19 cellular contexts compared by ENCODE assay signal in the genomic region with DNA sequence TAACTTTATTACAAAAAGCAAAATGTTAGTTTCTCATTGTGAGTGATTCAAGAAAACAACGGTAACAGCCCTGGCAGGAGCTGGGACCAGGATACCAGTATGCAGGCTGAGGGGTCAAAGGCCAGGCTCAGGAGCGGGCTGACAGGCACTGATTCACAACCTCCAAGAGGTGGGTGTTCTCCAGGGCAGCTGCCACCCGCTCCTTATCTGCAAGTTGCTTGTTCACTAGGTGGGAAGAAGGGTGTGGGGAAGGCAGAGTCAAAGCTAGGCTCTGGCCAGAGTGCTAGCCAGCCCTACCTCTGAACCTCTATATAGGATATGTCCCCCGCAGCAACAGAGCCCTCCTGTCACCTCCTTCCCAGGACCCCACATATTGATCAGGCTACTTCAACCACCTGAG. TPM values are rescaled to one million over a fixed set of nuclear protein-coding genes. Genes with fewer than 3 reads are reported as not detected.
DNase-seq lines count a peak whose midpoint lies in the region; ATAC-seq and TF ChIP-seq lines count a peak whose summit lies in the region.
"Had no signal": no experiment of that assay in that cellular context is flagged by ENCODE, and none has a peak within 500 bp of the region (broad histone marks: within the 10 kb centered on the region; RNA-seq: fewer than 3 reads in every experiment).

No MANE protein-coding gene starts in this region.

- H3K27ac Mint-ChIP-seq in T-helper 2 cell treated with Interferon-gamma antibody and Interleukin-4, amounts not matched to agents 5 μg/mL and 100 μg/mL, for 36 hours, result no peak overlapping the region
- H3K27ac Mint-ChIP-seq in IgD-negative memory B cell (peak overlapping the region; percentile 67 to 97 (median 92)), brain (peak overlapping the region in 4 of 5 experiments; percentile 96 to 98 (median 98)), neural progenitor cell (no peak overlapping the region)

- H3K9me3 Mint-ChIP-seq in T-helper 2 cell treated with Interferon-gamma antibody and Interleukin-4, amounts not matched to agents 5 μg/mL and 100 μg/mL, for 36 hours, result no peaks in the 10 kb centered on the region
- no peaks in the 10 kb centered on the region for H3K9me3 Mint-ChIP-seq in IgD-negative memory B cell
- H3K9me3 Mint-ChIP-seq in brain, result no peaks in the 10 kb centered on the region
- H3K9me3 Mint-ChIP-seq in neural progenitor cell, result no peaks in the 10 kb centered on the region

- ATAC-seq in HG03469 (IDR thresholded peaks at IDR 0.05; ENCODE audit: unreplicated experiment), result no peak

- H3K36me3 Mint-ChIP-seq in T-helper 2 cell treated with Interferon-gamma antibody and Interleukin-4, amounts not matched to agents 5 μg/mL and 100 μg/mL, for 36 hours (ENCODE audit: low read depth), result peaks cover 30% of the 10 kb centered on the region
- peaks cover 8% of the 10 kb centered on the region for H3K36me3 Mint-ChIP-seq in IgD-negative memory B cell
- H3K36me3 Mint-ChIP-seq in brain, result peaks cover 29% of the 10 kb centered on the region
- H3K36me3 Mint-ChIP-seq in neural progenitor cell, result peaks cover 4% of the 10 kb centered on the region

- no peak overlapping the region for H3K4me2 ChIP-seq in neural progenitor cell

- H3K9me3 ChIP-seq in neural progenitor cell (ENCODE audit: low read depth), result no peaks in the 10 kb centered on the region
- H3K9me3 ChIP-seq: neutrophil, sigmoid colon, SJSA1 had no signal

- H3K36me3 ChIP-seq in neural progenitor cell, result no peaks in the 10 kb centered on the region

- H3K79me2 ChIP-seq in neural progenitor cell (ENCODE audit: low read depth), result peaks cover 9% of the 10 kb centered on the region

- peak overlapping the region; percentile 95 for H3K4me3 Mint-ChIP-seq in T-helper 2 cell treated with Interferon-gamma antibody and Interleukin-4, amounts not matched to agents 5 μg/mL and 100 μg/mL, for 36 hours
- H3K4me3 Mint-ChIP-seq in IgD-negative memory B cell, result peak overlapping the region in 3 of 4 donors; percentile 52 to 98 (median 97)
- peak overlapping the region; percentile 95 to 99 (median 99) for H3K4me3 Mint-ChIP-seq in brain
- H3K4me3 Mint-ChIP-seq in neural progenitor cell, result peak overlapping the region; percentile 64

- H3K4me3 ChIP-seq in neural progenitor cell, result no peak overlapping the region
- H3K4me3 ChIP-seq: sigmoid colon, SJSA1 had no signal

- no peaks in the 10 kb centered on the region for H3K27me3 Mint-ChIP-seq in T-helper 2 cell treated with Interferon-gamma antibody and Interleukin-4, amounts not matched to agents 5 μg/mL and 100 μg/mL, for 36 hours (ENCODE audit: low read depth)
- no peaks in the 10 kb centered on the region for H3K27me3 Mint-ChIP-seq in IgD-negative memory B cell
- peaks cover 19% of the 10 kb centered on the region for H3K27me3 Mint-ChIP-seq in brain
- peaks cover 8% of the 10 kb centered on the region for H3K27me3 Mint-ChIP-seq in neural progenitor cell (ENCODE audit: insufficient read depth, low read depth)

- no peak overlapping the region for H3K27ac ChIP-seq in neural progenitor cell
- H3K27ac ChIP-seq: neutrophil, SJSA1 had no signal

- CTCF ChIA-PET in HEK293T (lab: Yijun Ruan, JAX), result interaction anchor here (0.6 kb wide), 1 partner anchor 35 kb away, joined by 4 read pairs; no protein-coding TSS in a partner anchor

- DNase-seq in T-helper 2 cell treated with Interferon-gamma antibody and Interleukin-4, amounts not matched to agents 5 μg/mL and 100 μg/mL, for 36 hours (ENCODE audit: low spot score), result no peak
- no peak for DNase-seq in T-helper 2 cell
- DNase-seq in neural progenitor cell (ENCODE audit: low spot score), result no peak
- DNase-seq in HEK293T (ENCODE audit: extremely low spot score), result no peak
- DNase-seq in middle frontal gyrus (ENCODE audit: extremely low spot score, low spot score), result no peak
- DNase-seq: H7, NCI-H1694 treated with DMSO at 0.1 percent for 48 hours, sigmoid colon had no signal

- no peaks in the 10 kb centered on the region for H3F3A ChIP-seq in neural progenitor cell (ENCODE audit: low read depth)

- peaks cover 10% of the 10 kb centered on the region for H3K4me1 ChIP-seq in neural progenitor cell

- no peak overlapping the region for H3K9ac ChIP-seq in neural progenitor cell

- peaks cover 18% of the 10 kb centered on the region for H3K27me3 ChIP-seq in neural progenitor cell
- H3K27me3 ChIP-seq: sigmoid colon, SJSA1 had no signal

- no peak overlapping the region for H2AFZ ChIP-seq in neural progenitor cell (replicated peaks)

- TF ChIP-seq CTCF in brain (conservative IDR thresholded peaks at IDR 0.05) (no peak), neural progenitor cell (IDR thresholded peaks at IDR 0.05) (no peak)

- H3K4me1 Mint-ChIP-seq in T-helper 2 cell treated with Interferon-gamma antibody and Interleukin-4, amounts not matched to agents 5 μg/mL and 100 μg/mL, for 36 hours (ENCODE audit: low read depth), result peaks cover 29% of the 10 kb centered on the region
- peaks cover 27 to 33% (median 31%) of the 10 kb centered on the region in 3 donors for H3K4me1 Mint-ChIP-seq in IgD-negative memory B cell
- H3K4me1 Mint-ChIP-seq in brain, result peaks cover 69% of the 10 kb centered on the region
- H3K4me1 Mint-ChIP-seq in neural progenitor cell, result peaks cover 45% of the 10 kb centered on the region

- H4K20me1 ChIP-seq in neural progenitor cell (ENCODE audit: low read depth), result peaks cover 19% of the 10 kb centered on the region

- POLR2A ChIA-PET in HEK293T (lab: Yijun Ruan, JAX), result no interaction called here

TF ChIP-seq in HEK293T, 16 proteins besides CTCF, POLR2A, EP300 and RAD21:
- TF ChIP-seq CTBP1 (IDR thresholded peaks at IDR 0.05; ENCODE audit: borderline replicate concordance) (no peak), LEF1 (IDR thresholded peaks at IDR 0.05; ENCODE audit: borderline replicate concordance) (no peak), FOXK2 (IDR thresholded peaks at IDR 0.05) (no peak), FOXA1 (IDR thresholded peaks at IDR 0.05) (no peak), BHLHE40 (IDR thresholded peaks at IDR 0.05; ENCODE audit: borderline replicate concordance) (no peak), SP1 (IDR thresholded peaks at IDR 0.05) (no peak), ARNT (IDR thresholded peaks at IDR 0.05) (no peak), ELF4 (IDR thresholded peaks at IDR 0.05) (no peak), FOXM1 (IDR thresholded peaks at IDR 0.05; ENCODE audit: borderline replicate concordance) (no peak), TARDBP (IDR thresholded peaks at IDR 0.05) (no peak), SUZ12 (IDR thresholded peaks at IDR 0.05) (no peak), L3MBTL2 (conservative IDR thresholded peaks at IDR 0.05) (no peak)
- TF ChIP-seq, protein P1, sequence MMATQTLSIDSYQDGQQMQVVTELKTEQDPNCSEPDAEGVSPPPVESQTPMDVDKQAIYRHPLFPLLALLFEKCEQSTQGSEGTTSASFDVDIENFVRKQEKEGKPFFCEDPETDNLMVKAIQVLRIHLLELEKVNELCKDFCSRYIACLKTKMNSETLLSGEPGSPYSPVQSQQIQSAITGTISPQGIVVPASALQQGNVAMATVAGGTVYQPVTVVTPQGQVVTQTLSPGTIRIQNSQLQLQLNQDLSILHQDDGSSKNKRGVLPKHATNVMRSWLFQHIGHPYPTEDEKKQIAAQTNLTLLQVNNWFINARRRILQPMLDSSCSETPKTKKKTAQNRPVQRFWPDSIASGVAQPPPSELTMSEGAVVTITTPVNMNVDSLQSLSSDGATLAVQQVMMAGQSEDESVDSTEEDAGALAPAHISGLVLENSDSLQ (IDR thresholded peaks at IDR 0.05), result no peak

RNA-seq across cellular contexts. Expression of a gene that starts 2.1 kb away (rescaled TPM):
- polyA plus RNA-seq in IgD-negative memory B cell, result 104 TPM
- polyA plus RNA-seq in brain (ENCODE audit: insufficient read depth, low read depth, low replicate concordance), result 309 TPM
- 55.5 and 76.0 TPM in 2 replicates for total RNA-seq in neural progenitor cell (ENCODE audit: low replicate concordance)

RNA-seq across cellular contexts. Expression of a gene that starts 3.2 kb away (rescaled TPM):
- polyA plus RNA-seq in IgD-negative memory B cell (26.9 TPM), brain (ENCODE audit: insufficient read depth, low read depth, low replicate concordance) (37.5 TPM)
- 11.1 and 20.9 TPM in 2 replicates for total RNA-seq in neural progenitor cell (ENCODE audit: low replicate concordance)

RNA-seq across cellular contexts. Expression of a gene that starts 6.7 kb away (rescaled TPM):
- polyA plus RNA-seq in IgD-negative memory B cell (not detected), brain (ENCODE audit: insufficient read depth, low read depth, low replicate concordance) (2.1 TPM)
- 0.12 and 0.24 TPM in 2 replicates for total RNA-seq in neural progenitor cell (ENCODE audit: low replicate concordance)
- total RNA-seq: MCF 10A had no signal

RNA-seq across cellular contexts. Expression of a gene that starts 13.4 kb away (rescaled TPM):
- polyA plus RNA-seq in IgD-negative memory B cell (not detected), brain (ENCODE audit: insufficient read depth, low read depth, low replicate concordance) (not detected)
- not detected in 2 replicates for total RNA-seq in neural progenitor cell (ENCODE audit: low replicate concordance)
- total RNA-seq: A172, frontal cortex, H7, HT-29, MCF 10A, NCI-H460, sigmoid colon, SJSA1 had no signal
- polyA plus RNA-seq: adipose tissue had no signal

RNA-seq across cellular contexts. Expression of a gene that starts 29.0 kb away (rescaled TPM):
- polyA plus RNA-seq in IgD-negative memory B cell (0.35 TPM), brain (ENCODE audit: insufficient read depth, low read depth, low replicate concordance) (0.93 TPM)
- total RNA-seq in neural progenitor cell (ENCODE audit: low replicate concordance), result 5.7 and 13.4 TPM in 2 replicates
- total RNA-seq: SJSA1 had no signal

Comparison
In these comparisons a context has a peak if more than half of its experiments do, and no peak if none do; other contexts are left out.
1. H3K27ac Mint-ChIP-seq: peak in IgD-negative memory B cell (3 of 3) and brain (4 of 5); none in T-helper 2 cell treated with Interferon-gamma antibody and Interleukin-4, amounts not matched to agents 5 μg/mL and 100 μg/mL, for 36 hours (single experiment) and neural progenitor cell (single experiment).
2. Peak in every context shown above with its lines, with median percentiles within 50 percentile points of each other: H3K4me3 Mint-ChIP-seq.